1 cellular context compared by ENCODE assay signal in the genomic region with DNA sequence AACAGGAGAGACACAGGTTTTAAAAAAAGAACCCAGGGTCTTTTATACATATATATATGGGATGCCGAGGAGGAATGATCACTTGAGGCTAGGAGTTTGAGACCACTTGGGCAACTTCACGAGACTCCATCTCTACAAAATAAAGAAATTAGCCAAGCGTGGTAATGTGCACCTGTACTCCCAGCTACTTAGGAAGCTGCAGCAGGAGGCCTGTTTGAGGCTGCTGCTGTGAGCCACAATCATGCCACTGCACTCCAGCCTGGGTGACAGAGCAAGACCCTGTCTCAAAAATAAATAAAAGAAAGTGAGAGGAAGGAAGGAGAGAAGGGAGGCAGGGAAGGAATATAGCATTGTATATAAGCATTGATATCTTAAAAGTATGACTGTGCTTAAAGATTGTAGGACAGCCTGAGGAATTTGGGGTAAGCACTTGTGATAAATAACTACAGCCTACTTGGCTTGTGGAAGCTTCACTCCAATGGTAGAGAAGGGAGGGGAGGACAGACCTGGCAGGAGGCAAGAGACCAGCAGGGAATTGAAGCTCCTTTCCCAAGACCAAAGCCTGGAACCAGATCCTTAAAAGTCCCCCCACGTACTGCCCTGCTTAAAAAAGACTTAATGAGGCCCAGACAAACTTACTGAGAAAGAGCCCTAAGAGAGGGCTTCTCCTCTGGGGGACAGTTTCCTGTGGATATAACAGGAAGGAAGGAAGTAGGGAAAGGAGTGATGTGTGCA.
TF ChIP-seq lines count a peak whose summit lies in the region.

No MANE protein-coding gene starts in this region.

TF ChIP-seq in K562, 482 proteins besides CTCF, POLR2A, EP300 and RAD21:
- TF ChIP-seq GABPA (tag; conservative IDR thresholded peaks at IDR 0.05; ENCODE audit: low read depth), result no peak
- TF ChIP-seq, protein P1, sequence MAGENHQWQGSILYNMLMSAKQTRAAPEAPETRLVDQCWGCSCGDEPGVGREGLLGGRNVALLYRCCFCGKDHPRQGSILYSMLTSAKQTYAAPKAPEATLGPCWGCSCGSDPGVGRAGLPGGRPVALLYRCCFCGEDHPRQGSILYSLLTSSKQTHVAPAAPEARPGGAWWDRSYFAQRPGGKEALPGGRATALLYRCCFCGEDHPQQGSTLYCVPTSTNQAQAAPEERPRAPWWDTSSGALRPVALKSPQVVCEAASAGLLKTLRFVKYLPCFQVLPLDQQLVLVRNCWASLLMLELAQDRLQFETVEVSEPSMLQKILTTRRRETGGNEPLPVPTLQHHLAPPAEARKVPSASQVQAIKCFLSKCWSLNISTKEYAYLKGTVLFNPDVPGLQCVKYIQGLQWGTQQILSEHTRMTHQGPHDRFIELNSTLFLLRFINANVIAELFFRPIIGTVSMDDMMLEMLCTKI (IDR thresholded peaks at IDR 0.05; ENCODE audit: partially characterized antibody), result no peak
- TF ChIP-seq, protein P2, sequence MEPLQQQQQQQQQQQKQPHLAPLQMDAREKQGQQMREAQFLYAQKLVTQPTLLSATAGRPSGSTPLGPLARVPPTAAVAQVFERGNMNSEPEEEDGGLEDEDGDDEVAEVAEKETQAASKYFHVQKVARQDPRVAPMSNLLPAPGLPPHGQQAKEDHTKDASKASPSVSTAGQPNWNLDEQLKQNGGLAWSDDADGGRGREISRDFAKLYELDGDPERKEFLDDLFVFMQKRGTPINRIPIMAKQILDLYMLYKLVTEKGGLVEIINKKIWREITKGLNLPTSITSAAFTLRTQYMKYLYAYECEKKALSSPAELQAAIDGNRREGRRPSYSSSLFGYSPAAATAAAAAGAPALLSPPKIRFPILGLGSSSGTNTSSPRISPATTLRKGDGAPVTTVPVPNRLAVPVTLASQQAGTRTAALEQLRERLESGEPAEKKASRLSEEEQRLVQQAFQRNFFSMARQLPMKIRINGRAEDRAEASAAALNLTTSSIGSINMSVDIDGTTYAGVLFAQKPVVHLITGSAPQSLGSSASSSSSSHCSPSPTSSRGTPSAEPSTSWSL (CRISPR knock-in tag; IDR thresholded peaks at IDR 0.05; ENCODE audit: borderline replicate concordance), result no peak
